33 cellular contexts compared by ENCODE assay signal in the genomic region with DNA sequence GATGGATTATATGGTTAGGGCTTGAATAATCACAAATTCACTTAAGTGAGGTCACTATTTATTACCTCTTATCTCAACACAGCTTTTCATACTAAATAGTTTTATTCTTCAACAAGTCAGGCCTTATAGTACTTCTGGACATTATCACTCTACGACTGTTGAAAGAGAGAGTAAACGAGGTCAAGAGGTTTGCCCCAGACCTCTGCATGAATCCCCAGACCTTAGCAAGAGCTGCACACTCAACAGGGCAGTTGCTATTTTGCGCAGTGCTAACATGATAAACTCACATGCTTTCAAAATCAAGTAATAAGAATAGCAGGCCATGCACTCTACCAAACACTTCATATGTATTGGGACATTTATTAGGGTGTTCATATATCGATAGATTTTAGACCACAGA.
"Had no signal": no experiment of that assay in that cellular context is flagged by ENCODE, and none has a peak within 500 bp of the region (broad histone marks: within the 10 kb centered on the region; RNA-seq: fewer than 3 reads in every experiment).

No MANE protein-coding gene starts in this region.

- H3K4me3 Mint-ChIP-seq: activated B cell treated with CpG ODN at 0.5 μM for 24 hours; activated CD4-positive, alpha-beta memory T cell treated with anti-CD3 and anti-CD28 coated beads for 36 hours; activated naive CD4-positive, alpha-beta T cell treated with anti-CD3 and anti-CD28 coated beads, Interleukin-2, amount 10 ng/mL, durations not matched to agents 7 days and 5 days; activated naive CD8-positive, alpha-beta T cell; activated naive CD8-positive, alpha-beta T cell treated with anti-CD3 and anti-CD28 coated beads, Interleukin-2, amount 50 U/mL, for 24 hours; activated T-cell treated with anti-CD3 and anti-CD28 coated beads, Interleukin-2, amount 50 U/mL, for 4 hours; activated T-helper 1 cell treated with anti-CD3 and anti-CD28 coated beads, Interleukin-12 subunit alpha, Interleukin-12 subunit beta, Interleukin-2, Interleukin-4 antibody, amounts not matched to agents 30 ng/mL and 10 ng/mL and 1 ng/mL, durations not matched to agents 14 hours and 24 hours and 36 hours had no signal

- H3K4me2 ChIP-seq: KMS-11 had no signal

- H3K36me3 Mint-ChIP-seq: activated CD4-positive, alpha-beta memory T cell treated with anti-CD3 and anti-CD28 coated beads for 36 hours; activated naive CD4-positive, alpha-beta T cell treated with anti-CD3 and anti-CD28 coated beads, Interleukin-2, amount 10 ng/mL, durations not matched to agents 7 days and 5 days; activated naive CD8-positive, alpha-beta T cell had no signal

- ATAC-seq: activated naive CD8-positive, alpha-beta T cell treated with anti-CD3 and anti-CD28 coated beads, Interleukin-2, amount 50 U/mL, for 24 hours; activated T-cell treated with anti-CD3 and anti-CD28 coated beads, Interleukin-2, amount 50 U/mL, for 4 hours; PC-3 had no signal

- H3K27me3 Mint-ChIP-seq: activated B cell treated with CpG ODN at 0.5 μM for 24 hours; activated CD4-positive, alpha-beta memory T cell treated with anti-CD3 and anti-CD28 coated beads for 36 hours; activated naive CD4-positive, alpha-beta T cell treated with anti-CD3 and anti-CD28 coated beads, Interleukin-2, amount 10 ng/mL, durations not matched to agents 7 days and 5 days; activated naive CD8-positive, alpha-beta T cell; activated naive CD8-positive, alpha-beta T cell treated with anti-CD3 and anti-CD28 coated beads, Interleukin-2, amount 50 U/mL, for 24 hours had no signal

- H3K4me1 ChIP-seq: Peyer's patch had no signal

- H3K27me3 ChIP-seq: brain microvascular endothelial cell, Peyer's patch had no signal

- H3K9me3 ChIP-seq: Peyer's patch had no signal

- H3K36me3 ChIP-seq: brain microvascular endothelial cell, Peyer's patch had no signal

- H3K9ac ChIP-seq: KMS-11 had no signal

- H3K27ac Mint-ChIP-seq: activated B cell treated with CpG ODN at 0.5 μM for 24 hours; activated CD4-positive, alpha-beta memory T cell treated with anti-CD3 and anti-CD28 coated beads for 36 hours; activated naive CD4-positive, alpha-beta T cell treated with anti-CD3 and anti-CD28 coated beads, Interleukin-2, amount 10 ng/mL, durations not matched to agents 7 days and 5 days; activated naive CD8-positive, alpha-beta T cell; activated naive CD8-positive, alpha-beta T cell treated with anti-CD3 and anti-CD28 coated beads, Interleukin-2, amount 50 U/mL, for 24 hours; activated T-helper 1 cell treated with anti-CD3 and anti-CD28 coated beads, Interleukin-12 subunit alpha, Interleukin-12 subunit beta, Interleukin-2, Interleukin-4 antibody, amounts not matched to agents 30 ng/mL and 10 ng/mL and 1 ng/mL, durations not matched to agents 14 hours and 24 hours and 36 hours had no signal

- H3K9me3 Mint-ChIP-seq: activated B cell treated with CpG ODN at 0.5 μM for 24 hours; activated naive CD4-positive, alpha-beta T cell treated with anti-CD3 and anti-CD28 coated beads, Interleukin-2, amount 10 ng/mL, durations not matched to agents 7 days and 5 days; activated naive CD8-positive, alpha-beta T cell treated with anti-CD3 and anti-CD28 coated beads, Interleukin-2, amount 50 U/mL, for 24 hours; activated T-cell treated with anti-CD3 and anti-CD28 coated beads, Interleukin-2, amount 50 U/mL, for 4 hours; activated T-helper 1 cell treated with anti-CD3 and anti-CD28 coated beads, Interleukin-12 subunit alpha, Interleukin-12 subunit beta, Interleukin-2, Interleukin-4 antibody, amounts not matched to agents 30 ng/mL and 10 ng/mL and 1 ng/mL, durations not matched to agents 14 hours and 24 hours and 36 hours had no signal

- H3K27ac ChIP-seq: brain microvascular endothelial cell, KMS-11, Peyer's patch, VCaP had no signal

- H3K4me3 ChIP-seq: Peyer's patch had no signal

- DNase-seq: activated B cell treated with CpG ODN at 0.5 μM for 24 hours; activated CD4-positive, alpha-beta memory T cell treated with anti-CD3 and anti-CD28 coated beads for 36 hours; activated CD4-positive, alpha-beta T cell treated with anti-CD3 and anti-CD28 coated beads for 4 hours; activated CD4-positive, alpha-beta T cell treated with anti-CD3 and anti-CD28 coated beads, Interleukin-2, amount 50 U/mL, for 1 hour; activated CD4-positive, CD25-positive, alpha-beta regulatory T cell treated with anti-CD3 and anti-CD28 coated beads, Interleukin-2, amount 50 U/mL, for 72 hours; activated CD8-positive, alpha-beta memory T cell treated with anti-CD3 and anti-CD28 coated beads, Interleukin-2, amount 50 U/mL, for 4 hours; activated naive CD4-positive, alpha-beta T cell treated with anti-CD3 and anti-CD28 coated beads, Interleukin-2, amount 10 ng/mL, durations not matched to agents 7 days and 5 days; activated naive CD8-positive, alpha-beta T cell treated with anti-CD3 and anti-CD28 coated beads, Interleukin-2, amount 50 U/mL, for 24 hours; activated T-cell treated with anti-CD3 and anti-CD28 coated beads for 4 hours; activated T-cell treated with anti-CD3 and anti-CD28 coated beads, Interleukin-2, amount 50 U/mL, for 4 hours; amniotic stem cell; aorta; brain microvascular endothelial cell; NCI-H1105; NCI-H1417 treated with DMSO at 0.1 percent for 48 hours; NCI-H187 treated with DMSO at 0.1 percent for 48 hours; NCI-H2081; NCI-H2171 treated with DMSO at 0.1 percent for 48 hours; NCI-H2227 treated with DMSO at 0.1 percent for 48 hours; NCI-H446; NCI-H524 treated with DMSO at 0.1 percent for 48 hours; NK-92 treated with Interleukin-12 subunit alpha and Interleukin-12 subunit beta, amount 100 ng/mL, for 24 hours; PC-3; Peyer's patch; RPMI8226; SW 1271; T-helper 1 cell; T-helper 2 cell; T-helper 9 cell had no signal

- H3K4me1 Mint-ChIP-seq: activated naive CD4-positive, alpha-beta T cell treated with anti-CD3 and anti-CD28 coated beads, Interleukin-2, amount 10 ng/mL, durations not matched to agents 7 days and 5 days; activated naive CD8-positive, alpha-beta T cell treated with anti-CD3 and anti-CD28 coated beads, Interleukin-2, amount 50 U/mL, for 24 hours had no signal
